Comparison of ENCODE assay signal across 8 cellular contexts in the genomic region with DNA sequence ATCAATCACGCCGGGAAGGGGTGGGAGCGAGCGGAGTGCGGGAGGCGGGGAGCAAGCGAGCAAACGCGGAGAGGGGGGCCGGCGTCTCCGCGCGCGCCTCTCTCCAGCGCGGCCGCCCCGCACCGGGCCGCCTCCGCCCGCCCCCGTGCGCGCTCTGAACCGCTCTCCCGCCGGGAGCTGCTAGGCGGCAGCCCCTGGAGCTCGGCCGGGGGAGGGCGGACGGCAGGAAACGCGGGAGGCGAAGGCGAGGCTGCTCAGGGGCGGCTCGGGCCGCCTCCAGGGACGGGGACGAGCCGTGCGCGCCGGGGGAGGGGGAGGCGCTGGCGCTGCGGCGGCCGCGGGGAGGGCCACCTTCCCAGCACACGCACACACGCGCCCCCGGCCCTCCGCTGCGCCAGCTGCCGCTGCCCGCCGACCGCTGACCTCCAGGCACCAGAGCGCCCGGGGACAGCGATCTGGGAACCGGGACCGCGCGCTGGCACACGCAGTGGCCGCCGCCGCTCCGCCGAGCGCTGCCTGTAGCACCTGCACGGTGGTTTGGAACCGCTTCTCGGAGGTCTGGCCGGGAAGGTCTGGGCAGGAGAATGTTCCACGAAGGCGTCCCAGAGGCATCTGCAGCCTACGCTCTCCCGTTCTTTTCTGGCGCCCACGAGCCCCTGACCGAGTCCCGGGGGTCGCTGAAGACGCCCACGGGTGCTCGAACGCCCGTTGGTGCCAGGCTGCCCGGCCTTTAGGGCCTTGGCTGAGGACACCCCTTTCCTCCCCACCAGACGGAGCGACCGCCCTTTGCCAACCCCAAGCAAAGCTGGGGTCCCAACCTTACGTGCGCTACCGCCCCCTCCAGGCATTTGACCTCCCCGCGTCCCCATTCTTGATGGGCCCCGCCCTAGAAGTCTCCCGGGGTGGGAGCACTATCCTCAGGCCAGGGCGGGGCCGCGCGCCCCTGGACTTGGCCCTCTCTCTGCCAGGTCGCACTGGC. TPM values are rescaled to one million over a fixed set of nuclear protein-coding genes. Genes with fewer than 3 reads are reported as not detected.
DNase-seq lines count a peak whose midpoint lies in the region; ATAC-seq and TF ChIP-seq lines count a peak whose summit lies in the region.

A gene (minus strand): TSS at position 3 of the 979 bp plus-strand sequence. CDS start 198 bp downstream, outside the sequence.

- H3K36me3 Mint-ChIP-seq in immature natural killer cell: peaks cover 0 to 4% (median 0%) of the 10 kb centered on the region in 3 donors

- H3K27me3 ChIP-seq in cardiac muscle cell (peaks cover 97% of the 10 kb centered on the region), ascending aorta (peaks cover 4% of the 10 kb centered on the region), upper lobe of left lung (peaks cover 0 to 33% (median 24%) of the 10 kb centered on the region in 4 donors)

- H3K9me3 Mint-ChIP-seq in immature natural killer cell: peaks cover 0 to 3% (median 0%) of the 10 kb centered on the region in 6 donors

- no peak within 1 kb of the TSS for H3K27ac Mint-ChIP-seq in immature natural killer cell

- no peak for TF ChIP-seq EP300 in upper lobe of left lung (IDR thresholded peaks at IDR 0.05)

- H3K4me1 ChIP-seq in cardiac muscle cell (ENCODE audit: low read depth) (peaks cover 10% of the 10 kb centered on the region), ascending aorta (no peaks in the 10 kb centered on the region), upper lobe of left lung (peaks cover 15 to 30% (median 19%) of the 10 kb centered on the region in 4 donors)

- peaks cover 13 to 23% (median 18%) of the 10 kb centered on the region in 3 donors for H3K27me3 Mint-ChIP-seq in immature natural killer cell (ENCODE audit: low read depth in 3 of 3)

- 2 to 4% methylated on average over 11 to 67 of the region's 111 CpGs for WGBS in upper lobe of left lung, 2 donors

- no peak for TF ChIP-seq CTCF in cardiac muscle cell (IDR thresholded peaks at IDR 0.05; ENCODE audit: low read depth, low read length)
- TF ChIP-seq CTCF in ascending aorta (IDR thresholded peaks at IDR 0.05): no peak
- no peak for TF ChIP-seq CTCF in upper lobe of left lung (IDR thresholded peaks at IDR 0.05)

- no peak for TF ChIP-seq POLR2A in upper lobe of left lung (IDR thresholded peaks at IDR 0.05)

- ATAC-seq in left lobe of liver (peak; percentile 46), upper lobe of left lung (ENCODE audit: low FRiP score in 2 of 2) (no peak), left colon (no peak)

- no peaks in the 10 kb centered on the region for H3K9me3 ChIP-seq in cardiac muscle cell (ENCODE audit: low read depth)
- H3K9me3 ChIP-seq in ascending aorta: no peaks in the 10 kb centered on the region
- no peaks in the 10 kb centered on the region for H3K9me3 ChIP-seq in upper lobe of left lung

- peaks cover 2 to 5% of the 10 kb centered on the region in 2 donors for H3K4me1 Mint-ChIP-seq in immature natural killer cell

- H3K4me3 ChIP-seq in cardiac muscle cell (peak within 1 kb of the TSS; percentile 45), ascending aorta (peak within 1 kb of the TSS; percentile 40 to 43), upper lobe of left lung (peak within 1 kb of the TSS in 3 of 4 donors; percentile 37 to 46 (median 40))

- H3K4me3 Mint-ChIP-seq in immature natural killer cell: peak within 1 kb of the TSS in 1 of 5 donors; percentile 16

- DNase-seq in cardiac muscle cell (ENCODE audit: low read depth in 1 of 2, low spot score in 1 of 2) (peak in 1 of 2 donors; percentile 59), cardiac septum (ENCODE audit: low spot score) (no peak), ascending aorta (ENCODE audit: low spot score in 2 of 2) (no peak), left lobe of liver (ENCODE audit: low spot score) (no peak), upper lobe of left lung (peak in 1 of 2 donors; percentile 72), left colon (no peak), immature natural killer cell (no peak)
- no peak for DNase-seq in activated CD4-positive, alpha-beta T cell treated with anti-CD3 and anti-CD28 coated beads for 48 hours

- H3K36me3 ChIP-seq in cardiac muscle cell: no peaks in the 10 kb centered on the region
- no peaks in the 10 kb centered on the region for H3K36me3 ChIP-seq in ascending aorta
- no peaks in the 10 kb centered on the region for H3K36me3 ChIP-seq in upper lobe of left lung

- no peak within 1 kb of the TSS for H3K27ac ChIP-seq in cardiac muscle cell
- H3K27ac ChIP-seq in ascending aorta: no peak within 1 kb of the TSS
- H3K27ac ChIP-seq in upper lobe of left lung: no peak within 1 kb of the TSS

- intact Hi-C loops in cardiac septum (cut with DNase I) (loop anchor here (5.0 kb wide), 1 partner anchor 392 kb away; no protein-coding TSS in a partner anchor), ascending aorta (cut with DNase I) (no loop called here), left colon (cut with DNase I, micrococcal nuclease) (no loop called here)

RNA-seq across cellular contexts. Expression of the gene that starts here (rescaled TPM):
- 0.06 TPM in 1 of 2 replicates, not detected in the other for total RNA-seq in cardiac muscle cell
- polyA plus RNA-seq in cardiac muscle cell: 0.11 TPM in 1 of 2 replicates, not detected in the other
- 1.1 TPM for total RNA-seq in cardiac septum
- total RNA-seq in ascending aorta: not detected
- total RNA-seq in left lobe of liver: not detected
- total RNA-seq in upper lobe of left lung: under 1 TPM in 5 of 6 donors, not detected in 1; 0.15 to 1.00 (median 0.81) TPM
- total RNA-seq in left colon: not detected
- polyA plus RNA-seq in immature natural killer cell: not detected

Comparison
In these comparisons a context has a peak if more than half of its experiments do, and no peak if none do; other contexts are left out.
1. Peak in ATAC-seq in left lobe of liver; RNA of the gene not detected or under 1 TPM.